Comparison of ENCODE assay signal across 12 cellular contexts in genomic region chr16:85649411-85649977, GRCh38. TPM values are rescaled to one million over a fixed set of nuclear protein-coding genes. Genes with fewer than 3 reads are reported as not detected.
A peak's percentile ranks its signal among the peaks of the same experiment; 100 is the strongest.
DNase-seq lines count a peak whose midpoint lies in the region; ATAC-seq and TF ChIP-seq lines count a peak whose summit lies in the region.
"Had no signal": no experiment of that assay in that cellular context is flagged by ENCODE, and none has a peak within 500 bp of the region (broad histone marks: within the 10 kb centered on the region; RNA-seq: fewer than 3 reads in every experiment).

No MANE protein-coding gene starts in this region.

- H3K4me3 Mint-ChIP-seq in H9 (no peak overlapping the region), brain (no peak overlapping the region)
- H3K4me3 Mint-ChIP-seq: activated CD8-positive, alpha-beta T cell treated with anti-CD3 and anti-CD28 coated beads for 36 hours; activated T-helper 1 cell treated with anti-CD3 and anti-CD28 coated beads, Interleukin-12 subunit alpha, Interleukin-12 subunit beta, Interleukin-2, Interleukin-4 antibody, amounts not matched to agents 30 ng/mL and 10 ng/mL and 1 ng/mL, durations not matched to agents 14 hours and 24 hours and 36 hours had no signal

- TF ChIP-seq CTCF in H9 (conservative IDR thresholded peaks at IDR 0.05), result no peak
- no peak for TF ChIP-seq CTCF in brain (conservative IDR thresholded peaks at IDR 0.05)
- no peak for TF ChIP-seq CTCF in sigmoid colon (IDR thresholded peaks at IDR 0.05)

- no peak overlapping the region for H2BK120ac ChIP-seq in H9 (ENCODE audit: low read depth, low read length, poor library complexity, severe bottlenecking)

- H3K9me3 Mint-ChIP-seq in H9 (peaks cover 0 to 3% of the 10 kb centered on the region in 2 experiments; a peak in 1 of 5 replicates), brain (no peaks in the 10 kb centered on the region)
- H3K9me3 Mint-ChIP-seq: activated CD8-positive, alpha-beta T cell treated with anti-CD3 and anti-CD28 coated beads for 36 hours; activated T-helper 1 cell treated with anti-CD3 and anti-CD28 coated beads, Interleukin-12 subunit alpha, Interleukin-12 subunit beta, Interleukin-2, Interleukin-4 antibody, amounts not matched to agents 30 ng/mL and 10 ng/mL and 1 ng/mL, durations not matched to agents 14 hours and 24 hours and 36 hours had no signal

- H4K91ac ChIP-seq in H9 (ENCODE audit: insufficient read length, low read depth, low read length), result no peak overlapping the region

- no peak overlapping the region for H4K5ac ChIP-seq in H9 (ENCODE audit: insufficient read length, low read depth, low read length)

- intact Hi-C loops in sigmoid colon (cut with DNase I), result no loop called here

- no peaks in the 10 kb centered on the region for H3K9me3 ChIP-seq in BLaER1
- H3K9me3 ChIP-seq in H9 (ENCODE audit: control insufficient read depth, low read depth, low read length), result no peaks in the 10 kb centered on the region
- H3K9me3 ChIP-seq in sigmoid colon, result no peaks in the 10 kb centered on the region
- H3K9me3 ChIP-seq: left ventricle myocardium inferior had no signal

- no peaks in the 10 kb centered on the region for H3K27me3 ChIP-seq in BLaER1
- no peaks in the 10 kb centered on the region for H3K27me3 ChIP-seq in H9 (ENCODE audit: insufficient read depth, low read length)
- H3K27me3 ChIP-seq in sigmoid colon, result no peaks in the 10 kb centered on the region

- peaks cover 11% of the 10 kb centered on the region for H3K79me1 ChIP-seq in H9 (ENCODE audit: insufficient read depth, low read depth, low read length, poor library complexity, severe bottlenecking)

- H3K27me3 Mint-ChIP-seq in H9 (ENCODE audit: low read depth), result no peaks in the 10 kb centered on the region; the same call in 1 of the 2 replicates
- H3K27me3 Mint-ChIP-seq in brain, result no peaks in the 10 kb centered on the region
- H3K27me3 Mint-ChIP-seq: activated CD8-positive, alpha-beta T cell treated with anti-CD3 and anti-CD28 coated beads for 36 hours had no signal

- no peak overlapping the region for H2BK15ac ChIP-seq in H9 (ENCODE audit: low read depth, low read length)

- no peak overlapping the region for H3K23ac ChIP-seq in H9 (ENCODE audit: insufficient read length, low read depth, low read length)

- H3K4me1 ChIP-seq in BLaER1 (peaks cover 88% of the 10 kb centered on the region), H9 (ENCODE audit: insufficient read depth, low read length) (no peaks in the 10 kb centered on the region), sigmoid colon (peaks cover 0 to 46% (median 43%) of the 10 kb centered on the region in 4 donors)

- H3K56ac ChIP-seq in H9 (ENCODE audit: insufficient read length, low read depth, low read length), result no peak overlapping the region

- no peak for TF ChIP-seq EP300 in sigmoid colon (IDR thresholded peaks at IDR 0.05)

- peak overlapping the region; percentile 38 for H3K4me3 ChIP-seq in BLaER1
- no peak overlapping the region for H3K4me3 ChIP-seq in sigmoid colon
- H3K4me3 ChIP-seq: left ventricle myocardium inferior had no signal

- no CpG with 5 or more reads among the region's 11 CpGs for WGBS in H9 (ENCODE audit: extremely low coverage, insufficient read length, low lambda C conversion rate)
- WGBS in sigmoid colon, 2 donors, result 79 to 84% methylated on average over 11 of the region's 11 CpGs

- H4K20me1 ChIP-seq in BLaER1 (peaks cover 97% of the 10 kb centered on the region), H9 (ENCODE audit: control insufficient read depth, insufficient read depth, insufficient read length) (no peaks in the 10 kb centered on the region)

- no peak overlapping the region for H2AFZ ChIP-seq in H9 (ENCODE audit: low read length)

- no peak overlapping the region for H2BK20ac ChIP-seq in H9 (ENCODE audit: low read depth, low read length, poor library complexity, severe bottlenecking)

- no peak overlapping the region for H3K18ac ChIP-seq in H9 (ENCODE audit: insufficient read length, low read depth, low read length)

- peak overlapping the region in 2 of 3 experiments; percentile 21 to 95; a peak in 2 of 7 replicates for H3K27ac Mint-ChIP-seq in H9
- H3K27ac Mint-ChIP-seq in brain, result peak overlapping the region; percentile 58 to 96 (median 85)
- H3K27ac Mint-ChIP-seq: activated CD8-positive, alpha-beta T cell treated with anti-CD3 and anti-CD28 coated beads for 36 hours; activated T-helper 1 cell treated with anti-CD3 and anti-CD28 coated beads, Interleukin-12 subunit alpha, Interleukin-12 subunit beta, Interleukin-2, Interleukin-4 antibody, amounts not matched to agents 30 ng/mL and 10 ng/mL and 1 ng/mL, durations not matched to agents 14 hours and 24 hours and 36 hours had no signal

- H4K8ac ChIP-seq in H9 (replicated peaks; ENCODE audit: insufficient read length, low read depth, low read length), result no peak overlapping the region

- ATAC-seq in GM21529 (IDR thresholded peaks at IDR 0.05; ENCODE audit: unreplicated experiment) (no peak), GM21717 (IDR thresholded peaks at IDR 0.05; ENCODE audit: unreplicated experiment) (no peak)
- ATAC-seq: activated CD8-positive, alpha-beta T cell treated with anti-CD3 and anti-CD28 coated beads for 36 hours had no signal

- H3T11ph ChIP-seq in H9 (ENCODE audit: low read length), result no peak overlapping the region

- H2AK5ac ChIP-seq in H9 (ENCODE audit: insufficient read length, low read length), result no peak overlapping the region

- peaks cover 2% of the 10 kb centered on the region; the same call in 1 of the 2 replicates for H3K79me2 ChIP-seq in H9 (ENCODE audit: insufficient read depth, low read length)

- no peaks in the 10 kb centered on the region for H3K23me2 ChIP-seq in H9 (ENCODE audit: insufficient read length, low read depth, low read length, poor library complexity, severe bottlenecking)

- no peak for DNase-seq in H9
- peak; percentile 80 for DNase-seq in NCI-H2171 (lab: John Stamatoyannopoulos, UW)
- DNase-seq in erythroblast (lab: John Stamatoyannopoulos, UW), result no peak
- no peak for DNase-seq in sigmoid colon
- DNase-seq: left ventricle myocardium inferior; stimulated activated CD4-positive, alpha-beta T cell treated with anti-CD3 and anti-CD28 coated beads, Interleukin-4, amount 100 ng/mL, for 4 hours had no signal

- H3K14ac ChIP-seq in H9 (ENCODE audit: insufficient read depth, low read length), result no peak overlapping the region

- H3K36me3 Mint-ChIP-seq in H9 (ENCODE audit: insufficient read depth in 1 of 3, low read depth in 3 of 3), result peaks cover 14 to 45% (median 41%) of the 10 kb centered on the region in 3 experiments; a peak in 6 of 7 replicates
- H3K36me3 Mint-ChIP-seq in brain, result peaks cover 8% of the 10 kb centered on the region

- H3K4me1 Mint-ChIP-seq in H9, result peaks cover 0 to 15% of the 10 kb centered on the region in 2 experiments; a peak in 3 of 4 replicates
- H3K4me1 Mint-ChIP-seq in brain, result peaks cover 69% of the 10 kb centered on the region

- H2BK5ac ChIP-seq in H9 (ENCODE audit: insufficient read length, low read length), result no peak overlapping the region

- peak overlapping the region; percentile 70 for H3K27ac ChIP-seq in BLaER1
- no peak overlapping the region for H3K27ac ChIP-seq in H9 (ENCODE audit: insufficient read length, low read depth, low read length)
- H3K27ac ChIP-seq in sigmoid colon, result no peak overlapping the region
- H3K27ac ChIP-seq: left ventricle myocardium inferior had no signal

- H3K4me2 ChIP-seq in BLaER1 (peak overlapping the region; percentile 94), H9 (ENCODE audit: insufficient read depth, insufficient read length, low read length) (no peak overlapping the region)

- peak overlapping the region; percentile 60; the same call in 1 of the 2 replicates for H3K9ac ChIP-seq in BLaER1
- H3K9ac ChIP-seq in H9 (ENCODE audit: extremely low read depth, insufficient read length, low read length), result no peak overlapping the region

- H2BK12ac ChIP-seq in H9 (ENCODE audit: insufficient read length, low read depth, low read length), result no peak overlapping the region

- no peak for TF ChIP-seq POLR2A in erythroblast (IDR thresholded peaks at IDR 0.05; ENCODE audit: low read length)
- TF ChIP-seq POLR2A in sigmoid colon (IDR thresholded peaks at IDR 0.05), result no peak

- H3K36me3 ChIP-seq in BLaER1 (peaks cover 50% of the 10 kb centered on the region), sigmoid colon (peaks cover 0 to 20% (median 10%) of the 10 kb centered on the region in 4 donors)

- no peak overlapping the region for H3K4ac ChIP-seq in H9 (ENCODE audit: low read depth, low read length)

RNA-seq across cellular contexts. Expression of gene GSE1, which starts 36.4 kb away (rescaled TPM):
- total RNA-seq in H9 (2021) (123 and 125 TPM in 2 replicates), sigmoid colon (10 to 100 TPM; 30.8 to 76.7 (median 47.3) TPM)
- polyA plus RNA-seq in brain (ENCODE audit: insufficient read depth, low read depth, low replicate concordance) (127 TPM), sigmoid colon (10 to 100 TPM; 12.0 to 49.5 (median 19.4) TPM)

RNA-seq across cellular contexts. Expression of gene GINS2, which starts 39.3 kb away (rescaled TPM):
- 52.7 and 53.2 TPM in 2 replicates for total RNA-seq in H9 (2021)
- 38.2 TPM for polyA plus RNA-seq in brain (ENCODE audit: insufficient read depth, low read depth, low replicate concordance)
- total RNA-seq in sigmoid colon, result under 1 TPM in 3 of 4 donors, not detected in 1; 0.16 to 0.54 (median 0.36) TPM
- 1 to 10 TPM; 1.8 to 9.6 (median 5.3) TPM for polyA plus RNA-seq in sigmoid colon

Comparison
In these comparisons a context has a peak if more than half of its experiments do, and no peak if none do; other contexts are left out.
1. RNA of gene GINS2, which starts 39.3 kb away (total RNA-seq): 52.7 to 53.2 TPM in H9; 0.16 to 0.54 TPM in sigmoid colon; every median in the first group is over 10 times any median in the second.